ENCODE assay signal across 8 cellular contexts in genomic region chr12:64403708-64404469, GRCh38. TPM values are rescaled to one million over a fixed set of nuclear protein-coding genes. Genes with fewer than 3 reads are reported as not detected.
DNase-seq lines count a peak whose midpoint lies in the region; ATAC-seq and TF ChIP-seq lines count a peak whose summit lies in the region.

XPOT (plus strand) TSS chr12:64404392; CDS start chr12:64410036, 5,644 bp downstream.

- intact Hi-C loops in mucosa of descending colon (cut with DNase I, micrococcal nuclease): no loop called here

- peak within 1 kb of the TSS; percentile 78 to 94 (median 93) for H3K27ac Mint-ChIP-seq in IgD-negative memory B cell

- ATAC-seq in GM21576 (IDR thresholded peaks at IDR 0.05; ENCODE audit: unreplicated experiment): peak; percentile 97
- ATAC-seq in mucosa of descending colon: peak; percentile 97

- DNase-seq in DMS153 (lab: John Stamatoyannopoulos, UW) (peak; percentile 96), OCI-M1 (lab: John Stamatoyannopoulos, UW) (peak; percentile 96), activated T-cell treated with anti-CD3 and anti-CD28 coated beads for 48 hours (ENCODE audit: low read depth) (peak; percentile 95), epithelial cell of prostate (ENCODE audit: low read depth, low spot score) (peak; percentile 91), mucosa of descending colon (peak; percentile 92 to 97 (median 96))
- DNase-seq in stimulated activated CD8-positive, alpha-beta memory T cell treated with anti-CD3 and anti-CD28 coated beads, Interleukin-4, amount 100 ng/mL, for 4 hours (ENCODE audit: low read depth in 2 of 2, low spot score in 1 of 2): peak; percentile 76 to 87

- H3K36me3 Mint-ChIP-seq in IgD-negative memory B cell: no peaks in the 10 kb centered on the region

- peaks cover 8 to 12% (median 9%) of the 10 kb centered on the region in 3 donors for H3K4me1 Mint-ChIP-seq in IgD-negative memory B cell

- H3K4me1 ChIP-seq in mucosa of descending colon (ENCODE audit: low read depth): peaks cover 10% of the 10 kb centered on the region

- TF ChIP-seq CTCF in mucosa of descending colon (IDR thresholded peaks at IDR 0.05): no peak

- H3K36me3 ChIP-seq in mucosa of descending colon (ENCODE audit: low read depth): no peaks in the 10 kb centered on the region

- peak within 1 kb of the TSS; percentile 100 for H3K27ac ChIP-seq in epithelial cell of prostate

- H3K4me3 ChIP-seq in mucosa of descending colon: peak within 1 kb of the TSS; percentile 77

- H3K9me3 Mint-ChIP-seq in IgD-negative memory B cell: no peaks in the 10 kb centered on the region

- H3K9me3 ChIP-seq in mucosa of descending colon: no peaks in the 10 kb centered on the region

- H3K4me3 Mint-ChIP-seq in IgD-negative memory B cell: peak within 1 kb of the TSS; percentile 96 to 100 (median 98)

- no peaks in the 10 kb centered on the region for H3K27me3 Mint-ChIP-seq in IgD-negative memory B cell

RNA-seq across cellular contexts. Expression of gene XPOT, which starts in this region (rescaled TPM):
- 21.3 TPM for polyA plus RNA-seq in IgD-negative memory B cell
- 10 to 100 TPM; 18.3 to 43.5 (median 29.6) TPM for total RNA-seq in mucosa of descending colon

Comparison
In these comparisons a context has a peak if more than half of its experiments do, and no peak if none do; other contexts are left out.
1. Peak in every context shown above with its lines: DNase-seq, ATAC-seq, H3K4me3 ChIP-seq and H3K27ac ChIP-seq.